8 cellular contexts compared by ENCODE assay signal in the genomic region with DNA sequence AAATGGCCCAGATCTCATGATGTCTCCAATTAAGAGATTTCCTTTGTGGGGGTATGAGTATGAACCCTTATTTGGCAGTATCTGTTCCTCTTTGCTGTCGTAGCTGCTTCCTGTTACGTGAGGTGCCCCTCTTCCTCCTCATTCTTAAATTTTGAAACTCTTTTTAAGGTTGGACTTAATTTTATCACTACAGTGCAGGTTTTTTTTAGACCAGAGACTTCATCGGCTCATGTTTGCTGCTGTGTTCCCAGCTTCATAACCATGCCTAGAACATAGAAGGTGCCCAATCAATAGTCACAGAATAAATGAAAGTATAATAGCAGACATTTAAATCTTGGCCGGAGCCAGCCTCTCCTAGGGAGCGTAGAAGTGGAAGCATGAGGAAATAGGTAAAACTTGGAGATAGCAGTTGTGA. TPM values are rescaled to one million over a fixed set of nuclear protein-coding genes. Genes with fewer than 3 reads are reported as not detected.
DNase-seq lines count a peak whose midpoint lies in the region; ATAC-seq, FAIRE-seq and TF ChIP-seq lines count a peak whose summit lies in the region.

No MANE protein-coding gene starts in this region.

- ATAC-seq in activated T-cell treated with anti-CD3 and anti-CD28 coated beads, Interleukin-2, amount 50 U/mL, for 72 hours (replicated peaks in 1 of 2), result no peak
- peak; percentile 45 for ATAC-seq in HG03060 (IDR thresholded peaks at IDR 0.05; ENCODE audit: low read depth, unreplicated experiment)

- no peaks in the 10 kb centered on the region for H3K9me3 Mint-ChIP-seq in activated T-cell treated with anti-CD3 and anti-CD28 coated beads, Interleukin-2, amount 50 U/mL, for 72 hours
- H3K9me3 Mint-ChIP-seq in T-helper 1 cell treated with Interleukin-12 subunit alpha and Interleukin-12 subunit beta and Interleukin-4 antibody, amounts not matched to agents 30 μg/mL and 1 μg/mL, for 36 hours, result no peaks in the 10 kb centered on the region
- no peaks in the 10 kb centered on the region for H3K9me3 Mint-ChIP-seq in osteocyte (ENCODE audit: unreplicated experiment)

- H3K27ac Mint-ChIP-seq in activated T-cell treated with anti-CD3 and anti-CD28 coated beads, Interleukin-2, amount 50 U/mL, for 72 hours, result peak overlapping the region; percentile 96
- H3K27ac Mint-ChIP-seq in T-helper 1 cell treated with Interleukin-12 subunit alpha and Interleukin-12 subunit beta and Interleukin-4 antibody, amounts not matched to agents 30 μg/mL and 1 μg/mL, for 36 hours, result peak overlapping the region; percentile 83
- no peak overlapping the region for H3K27ac Mint-ChIP-seq in osteocyte (ENCODE audit: unreplicated experiment)

- no peaks in the 10 kb centered on the region for H3K27me3 Mint-ChIP-seq in activated T-cell treated with anti-CD3 and anti-CD28 coated beads, Interleukin-2, amount 50 U/mL, for 72 hours (ENCODE audit: low read depth)
- no peaks in the 10 kb centered on the region for H3K27me3 Mint-ChIP-seq in T-helper 1 cell treated with Interleukin-12 subunit alpha and Interleukin-12 subunit beta and Interleukin-4 antibody, amounts not matched to agents 30 μg/mL and 1 μg/mL, for 36 hours (ENCODE audit: low read depth)
- no peaks in the 10 kb centered on the region for H3K27me3 Mint-ChIP-seq in osteocyte (ENCODE audit: unreplicated experiment)

- POLR2A ChIA-PET in HEK293T (lab: Yijun Ruan, JAX), result no interaction called here

- CTCF ChIA-PET in HEK293T (lab: Yijun Ruan, JAX), result interaction anchor here (0.6 kb wide), 2 partner anchors 11 to 715 kb away, joined by 3 read pairs; no protein-coding TSS in a partner anchor

- FAIRE-seq in RCC 7860 (lab: Jason Lieb, UNC), result no peak

- H3K4me3 Mint-ChIP-seq in activated T-cell treated with anti-CD3 and anti-CD28 coated beads, Interleukin-2, amount 50 U/mL, for 72 hours, result peak overlapping the region; percentile 76 to 98
- peak overlapping the region; percentile 79 for H3K4me3 Mint-ChIP-seq in T-helper 1 cell treated with Interleukin-12 subunit alpha and Interleukin-12 subunit beta and Interleukin-4 antibody, amounts not matched to agents 30 μg/mL and 1 μg/mL, for 36 hours
- peak overlapping the region; percentile 24 for H3K4me3 Mint-ChIP-seq in osteocyte (ENCODE audit: unreplicated experiment)

- peaks cover 41% of the 10 kb centered on the region for H3K4me1 Mint-ChIP-seq in activated T-cell treated with anti-CD3 and anti-CD28 coated beads, Interleukin-2, amount 50 U/mL, for 72 hours (ENCODE audit: low read depth)
- H3K4me1 Mint-ChIP-seq in T-helper 1 cell treated with Interleukin-12 subunit alpha and Interleukin-12 subunit beta and Interleukin-4 antibody, amounts not matched to agents 30 μg/mL and 1 μg/mL, for 36 hours (ENCODE audit: low read depth), result peaks cover 36% of the 10 kb centered on the region
- H3K4me1 Mint-ChIP-seq in osteocyte (ENCODE audit: unreplicated experiment), result peaks cover 27% of the 10 kb centered on the region

- no peak for DNase-seq in activated T-cell treated with anti-CD3 and anti-CD28 coated beads, Interleukin-2, amount 50 U/mL, for 72 hours
- no peak for DNase-seq in activated T-cell treated with anti-CD3 and anti-CD28 coated beads, Interleukin-2, amount 50 U/mL, for 48 hours
- DNase-seq in osteocyte (ENCODE audit: extremely low spot score, unreplicated experiment) (no peak), RCC 7860 (ENCODE audit: low spot score) (no peak), HEK293T (ENCODE audit: extremely low spot score) (no peak)
- no peak for DNase-seq in activated CD4-positive, CD25-positive, alpha-beta regulatory T cell (lab: John Stamatoyannopoulos, UW)

- no peak for TF ChIP-seq CTCF in osteocyte (IDR thresholded peaks at IDR 0.05)

- H3K36me3 Mint-ChIP-seq in activated T-cell treated with anti-CD3 and anti-CD28 coated beads, Interleukin-2, amount 50 U/mL, for 72 hours (ENCODE audit: insufficient read depth in 2 of 2), result peaks cover 3 to 10% of the 10 kb centered on the region in 2 donors
- H3K36me3 Mint-ChIP-seq in T-helper 1 cell treated with Interleukin-12 subunit alpha and Interleukin-12 subunit beta and Interleukin-4 antibody, amounts not matched to agents 30 μg/mL and 1 μg/mL, for 36 hours (ENCODE audit: low read depth), result peaks cover 20% of the 10 kb centered on the region
- H3K36me3 Mint-ChIP-seq in osteocyte (ENCODE audit: unreplicated experiment), result peaks cover 24% of the 10 kb centered on the region

TF ChIP-seq in HEK293T, 16 proteins besides CTCF, POLR2A, EP300 and RAD21:
- TF ChIP-seq HDGF (IDR thresholded peaks at IDR 0.05; ENCODE audit: borderline replicate concordance) (no peak), ARNT (IDR thresholded peaks at IDR 0.05) (no peak)

RNA-seq across cellular contexts. Expression of a gene that starts 2.4 kb away (rescaled TPM):
- 10 to 100 TPM; 49.5 to 60.7 TPM for total RNA-seq in activated T-cell treated with anti-CD3 and anti-CD28 coated beads, Interleukin-2, amount 50 U/mL, for 72 hours
- total RNA-seq in osteocyte, result 19.1 and 19.7 TPM in 2 replicates

RNA-seq across cellular contexts. Expression of a gene that starts 33.4 kb away (rescaled TPM):
- total RNA-seq in activated T-cell treated with anti-CD3 and anti-CD28 coated beads, Interleukin-2, amount 50 U/mL, for 72 hours, result under 1 TPM; 0.16 to 0.29 TPM
- total RNA-seq in osteocyte, result 0.39 and 1.1 TPM in 2 replicates

Comparison
In these comparisons a context has a peak if more than half of its experiments do, and no peak if none do; other contexts are left out.
1. H3K4me3 Mint-ChIP-seq: peak in every context shown above with its lines; median percentile 87 in activated T-cell treated with anti-CD3 and anti-CD28 coated beads, Interleukin-2, amount 50 U/mL, for 72 hours; 79 in T-helper 1 cell treated with Interleukin-12 subunit alpha and Interleukin-12 subunit beta and Interleukin-4 antibody, amounts not matched to agents 30 μg/mL and 1 μg/mL, for 36 hours; 24 in osteocyte.